In genomic region chr20:48733296-48733790, GRCh38 we compare ENCODE assay signal across 11 cellular contexts.
A peak's percentile ranks its signal among the peaks of the same experiment; 100 is the strongest.
DNase-seq lines count a peak whose midpoint lies in the region; ATAC-seq and TF ChIP-seq lines count a peak whose summit lies in the region.
"Had no signal": no experiment of that assay in that cellular context is flagged by ENCODE, and none has a peak within 500 bp of the region (broad histone marks: within the 10 kb centered on the region; RNA-seq: fewer than 3 reads in every experiment).

No MANE protein-coding gene starts in this region.

- no peak for TF ChIP-seq CTCF in astrocyte of the spinal cord (IDR thresholded peaks at IDR 0.05; ENCODE audit: low read depth, low read length)

- H3K27ac Mint-ChIP-seq in activated T-cell treated with anti-CD3 and anti-CD28 coated beads, Interleukin-2, amount 50 U/mL, for 24 hours, result peak overlapping the region; percentile 53
- H3K27ac Mint-ChIP-seq in stimulated activated effector memory CD8-positive, alpha-beta T cell treated with anti-CD3 and anti-CD28 coated beads, Interleukin-12 subunit alpha, Interleukin-12 subunit beta, amount 100 ng/mL, for 72 hours, result peak overlapping the region; percentile 17
- H3K27ac Mint-ChIP-seq: progenitor cell of endocrine pancreas, type B pancreatic cell had no signal

- H3K4me3 Mint-ChIP-seq in activated T-cell treated with anti-CD3 and anti-CD28 coated beads, Interleukin-2, amount 50 U/mL, for 24 hours, result no peak overlapping the region
- H3K4me3 Mint-ChIP-seq in stimulated activated effector memory CD8-positive, alpha-beta T cell treated with anti-CD3 and anti-CD28 coated beads, Interleukin-12 subunit alpha, Interleukin-12 subunit beta, amount 100 ng/mL, for 72 hours, result no peak overlapping the region
- H3K4me3 Mint-ChIP-seq: type B pancreatic cell had no signal

- in situ Hi-C loops in astrocyte of the spinal cord (cut with HindIII; ENCODE audit: low sequenced_read_pairs), result no loop called here

- no peak for ATAC-seq in stimulated activated effector memory CD8-positive, alpha-beta T cell treated with anti-CD3 and anti-CD28 coated beads, Interleukin-12 subunit alpha, Interleukin-12 subunit beta, amount 100 ng/mL, for 72 hours
- no peak for ATAC-seq in HG02759 (IDR thresholded peaks at IDR 0.05; ENCODE audit: unreplicated experiment)

- DNase-seq in activated T-cell treated with anti-CD3 and anti-CD28 coated beads, Interleukin-2, amount 50 U/mL, for 24 hours, result no peak
- DNase-seq in activated T-cell treated with anti-CD3 and anti-CD28 coated beads for 4 hours (no peak), NCI-H526 (lab: John Stamatoyannopoulos, UW) (peak; percentile 95 to 97), astrocyte of the spinal cord (ENCODE audit: low read depth, low spot score) (peak; percentile 34), head of caudate nucleus (no peak)
- DNase-seq in stimulated activated effector memory CD8-positive, alpha-beta T cell treated with anti-CD3 and anti-CD28 coated beads, Interleukin-12 subunit alpha, Interleukin-12 subunit beta, amount 100 ng/mL, for 72 hours (ENCODE audit: low spot score in 2 of 2), result no peak
- no peak for DNase-seq in activated T-cell treated with anti-CD3 and anti-CD28 coated beads, Interleukin-2, amount 50 U/mL, for 48 hours
- DNase-seq: left ventricle myocardium inferior had no signal

- intact Hi-C loops in head of caudate nucleus (cut with DNase I), result no loop called here

- no peak overlapping the region for H3K4me3 ChIP-seq in astrocyte of the spinal cord (ENCODE audit: low read depth, low read length)
- H3K4me3 ChIP-seq: left ventricle myocardium inferior had no signal

- peaks cover 83% of the 10 kb centered on the region for H3K36me3 Mint-ChIP-seq in activated T-cell treated with anti-CD3 and anti-CD28 coated beads, Interleukin-2, amount 50 U/mL, for 24 hours (ENCODE audit: low read depth)
- peaks cover 88% of the 10 kb centered on the region for H3K36me3 Mint-ChIP-seq in stimulated activated effector memory CD8-positive, alpha-beta T cell treated with anti-CD3 and anti-CD28 coated beads, Interleukin-12 subunit alpha, Interleukin-12 subunit beta, amount 100 ng/mL, for 72 hours

- no peaks in the 10 kb centered on the region for H3K9me3 Mint-ChIP-seq in activated T-cell treated with anti-CD3 and anti-CD28 coated beads, Interleukin-2, amount 50 U/mL, for 24 hours
- H3K9me3 Mint-ChIP-seq in stimulated activated effector memory CD8-positive, alpha-beta T cell treated with anti-CD3 and anti-CD28 coated beads, Interleukin-12 subunit alpha, Interleukin-12 subunit beta, amount 100 ng/mL, for 72 hours, result no peaks in the 10 kb centered on the region
- H3K9me3 Mint-ChIP-seq: type B pancreatic cell had no signal

- H3K27me3 Mint-ChIP-seq in activated T-cell treated with anti-CD3 and anti-CD28 coated beads, Interleukin-2, amount 50 U/mL, for 24 hours, result no peaks in the 10 kb centered on the region
- H3K27me3 Mint-ChIP-seq: progenitor cell of endocrine pancreas had no signal

- peaks cover 70% of the 10 kb centered on the region for H3K4me1 Mint-ChIP-seq in activated T-cell treated with anti-CD3 and anti-CD28 coated beads, Interleukin-2, amount 50 U/mL, for 24 hours (ENCODE audit: low read depth)
- peaks cover 80% of the 10 kb centered on the region for H3K4me1 Mint-ChIP-seq in stimulated activated effector memory CD8-positive, alpha-beta T cell treated with anti-CD3 and anti-CD28 coated beads, Interleukin-12 subunit alpha, Interleukin-12 subunit beta, amount 100 ng/mL, for 72 hours

Comparison
In these comparisons a context has a peak if more than half of its experiments do, and no peak if none do; other contexts are left out.
1. DNase-seq: peak in NCI-H526 (2 of 2) and astrocyte of the spinal cord (single experiment); none in activated T-cell treated with anti-CD3 and anti-CD28 coated beads, Interleukin-2, amount 50 U/mL, for 24 hours (single experiment), activated T-cell treated with anti-CD3 and anti-CD28 coated beads for 4 hours (single experiment), stimulated activated effector memory CD8-positive, alpha-beta T cell treated with anti-CD3 and anti-CD28 coated beads, Interleukin-12 subunit alpha, Interleukin-12 subunit beta, amount 100 ng/mL, for 72 hours (0 of 2), head of caudate nucleus (0 of 42) and activated T-cell treated with anti-CD3 and anti-CD28 coated beads, Interleukin-2, amount 50 U/mL, for 48 hours (0 of 2).